In the genomic region with DNA sequence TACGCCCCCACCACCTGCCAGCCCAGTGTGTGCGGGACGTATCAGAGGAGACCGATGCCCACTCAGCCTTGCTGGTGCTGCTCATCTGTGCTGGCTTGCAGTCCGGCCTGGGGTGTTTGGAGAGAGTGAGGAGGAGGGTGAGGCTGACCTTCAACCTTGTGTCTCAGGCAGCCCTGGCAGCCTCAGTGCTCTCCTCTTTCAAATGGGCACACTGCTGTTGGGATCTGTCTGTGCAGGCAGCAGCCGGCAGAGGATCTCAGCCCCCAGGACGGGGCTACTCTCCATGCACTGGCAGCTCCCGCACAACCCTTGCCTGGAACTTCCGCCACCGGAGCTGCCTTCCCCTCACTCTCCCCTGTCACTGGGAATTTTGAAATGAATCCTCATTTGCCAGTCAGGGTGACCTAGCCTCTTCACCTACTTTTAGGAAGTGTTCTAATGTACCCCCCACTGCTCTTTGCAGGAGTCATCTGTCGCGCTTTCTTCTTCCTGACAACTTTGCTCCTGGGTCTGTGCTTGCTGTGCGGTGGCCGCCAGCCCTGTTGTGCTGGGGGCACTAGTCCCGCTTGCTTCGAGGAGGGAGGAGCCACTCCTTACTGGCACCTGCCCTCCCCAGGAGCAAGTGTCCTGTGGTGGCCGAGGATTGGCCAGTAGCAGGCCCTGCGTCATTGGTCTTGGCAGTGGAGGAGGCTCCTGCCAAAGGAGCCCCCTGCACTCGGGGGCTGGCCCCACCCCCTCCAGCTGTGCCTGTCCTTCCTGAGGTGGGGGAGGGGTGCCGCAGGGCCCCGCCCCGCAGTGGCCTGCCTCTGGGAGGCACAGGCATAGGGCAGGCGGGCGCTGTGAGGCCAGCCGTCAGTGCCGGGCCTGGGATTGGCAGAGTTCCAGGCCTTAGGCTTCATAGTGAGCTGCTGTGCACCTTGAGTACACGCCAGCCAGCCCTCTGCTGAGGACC, we compare ENCODE assay signal across 8 cellular contexts.
DNase-seq lines count a peak whose midpoint lies in the region; ATAC-seq and TF ChIP-seq lines count a peak whose summit lies in the region.

No MANE protein-coding gene starts in this region.

- peaks cover 87% of the 10 kb centered on the region for H3K4me1 Mint-ChIP-seq in stimulated activated naive CD8-positive, alpha-beta T cell treated with anti-CD3 and anti-CD28 coated beads, Interleukin-15, Interleukin-2, amounts not matched to agents 100 ng/mL and 50 ng/mL, for 24 hours (ENCODE audit: low read depth)

- TF ChIP-seq CTCF in DOHH2 (IDR thresholded peaks at IDR 0.05; ENCODE audit: low read depth, low read length, poor library complexity, severe bottlenecking) (no peak), GM13976 (IDR thresholded peaks at IDR 0.05; ENCODE audit: borderline replicate concordance, control extremely low read depth, extremely low read depth, insufficient read depth, missing control alignments) (no peak)

- peak overlapping the region; percentile 88 for H3K4me3 Mint-ChIP-seq in stimulated activated naive CD8-positive, alpha-beta T cell treated with anti-CD3 and anti-CD28 coated beads, Interleukin-15, Interleukin-2, amounts not matched to agents 100 ng/mL and 50 ng/mL, for 24 hours

- peaks cover 99% of the 10 kb centered on the region for H3K79me2 ChIP-seq in DOHH2 (ENCODE audit: control insufficient read depth, low read length)

- H3K9me3 Mint-ChIP-seq in stimulated activated naive CD8-positive, alpha-beta T cell treated with anti-CD3 and anti-CD28 coated beads, Interleukin-15, Interleukin-2, amounts not matched to agents 100 ng/mL and 50 ng/mL, for 24 hours, result peaks cover 7% of the 10 kb centered on the region

- ATAC-seq in GM21381 (IDR thresholded peaks at IDR 0.05; ENCODE audit: unreplicated experiment), result no peak

- H4K20me1 ChIP-seq in DOHH2 (ENCODE audit: control insufficient read depth, insufficient read depth, low read depth, low read length), result peaks cover 3% of the 10 kb centered on the region; the same call in 1 of the 2 replicates

- DNase-seq in NCI-H510A (lab: John Stamatoyannopoulos, UW), result peak; percentile 90
- DNase-seq in cerebellar cortex (ENCODE audit: low spot score), result peak; percentile 81
- DNase-seq in SKM-1 (lab: John Stamatoyannopoulos, UW; ENCODE audit: unreplicated experiment), result no peak
- DNase-seq in GM13976 (ENCODE audit: low spot score), result no peak

- peaks cover 27% of the 10 kb centered on the region for H3K36me3 Mint-ChIP-seq in stimulated activated naive CD8-positive, alpha-beta T cell treated with anti-CD3 and anti-CD28 coated beads, Interleukin-15, Interleukin-2, amounts not matched to agents 100 ng/mL and 50 ng/mL, for 24 hours (ENCODE audit: low read depth)

- H3K9me2 ChIP-seq in DOHH2 (replicated peaks; ENCODE audit: control insufficient read depth, low read length), result no peaks in the 10 kb centered on the region

- H3K27me3 Mint-ChIP-seq in stimulated activated naive CD8-positive, alpha-beta T cell treated with anti-CD3 and anti-CD28 coated beads, Interleukin-15, Interleukin-2, amounts not matched to agents 100 ng/mL and 50 ng/mL, for 24 hours, result no peaks in the 10 kb centered on the region

- in situ Hi-C loops in GM13976 (cut with MboI; ENCODE audit: low sequenced_read_pairs, unreplicated experiment), result no loop called here

- H3K36me3 ChIP-seq in DOHH2 (ENCODE audit: control insufficient read depth, low read length), result peaks cover 64% of the 10 kb centered on the region

- H3K4me3 ChIP-seq in DOHH2 (ENCODE audit: low read length), result peak overlapping the region; percentile 77

- peaks cover 32% of the 10 kb centered on the region; the same call in 1 of the 2 replicates for H3K9me3 ChIP-seq in DOHH2 (ENCODE audit: control insufficient read depth, insufficient read depth, low read length)

- H3K4me1 ChIP-seq in DOHH2 (ENCODE audit: control insufficient read depth, low read length), result peaks cover 58% of the 10 kb centered on the region

- peak overlapping the region; percentile 99 for H3K4me2 ChIP-seq in DOHH2 (ENCODE audit: low read length)

- H3K27me3 ChIP-seq in DOHH2 (ENCODE audit: control insufficient read depth, low read length) (no peaks in the 10 kb centered on the region), layer of hippocampus (ENCODE audit: control insufficient read depth, insufficient read depth, low read length) (no peaks in the 10 kb centered on the region)

- H3K27ac ChIP-seq in DOHH2 (ENCODE audit: low read depth, low read length), result no peak overlapping the region
- H3K27ac ChIP-seq in layer of hippocampus (ENCODE audit: low read depth, low read length), result peak overlapping the region; percentile 19

- peaks cover 28% of the 10 kb centered on the region for H3F3A ChIP-seq in DOHH2 (ENCODE audit: control insufficient read depth, insufficient read depth)

- H3K27ac Mint-ChIP-seq in stimulated activated naive CD8-positive, alpha-beta T cell treated with anti-CD3 and anti-CD28 coated beads, Interleukin-15, Interleukin-2, amounts not matched to agents 100 ng/mL and 50 ng/mL, for 24 hours, result peak overlapping the region; percentile 98

Comparison
In these comparisons a context has a peak if more than half of its experiments do, and no peak if none do; other contexts are left out.
1. DNase-seq: peak in NCI-H510A (single experiment) and cerebellar cortex (single experiment); none in SKM-1 (single experiment) and GM13976 (single experiment).